Comparison of ENCODE assay signal across 8 cellular contexts in genomic region chr7:22499888-22500689, GRCh38. TPM values are rescaled to one million over a fixed set of nuclear protein-coding genes. Genes with fewer than 3 reads are reported as not detected.
DNase-seq lines count a peak whose midpoint lies in the region; ATAC-seq and TF ChIP-seq lines count a peak whose summit lies in the region.
"Not testable (repeated sequence)": the region's sequence is repeated elsewhere in the genome, so short reads cannot be mapped to it uniquely, and the experiment has no call there.

TSS of gene STEAP1B (minus strand) at chr7:22500188. CDS start at chr7:22494855, 5,333 bp downstream.

- H3K4me3 ChIP-seq in AG09309 (ENCODE audit: control insufficient read depth, low read depth, low read length) = peak within 1 kb of the TSS; percentile 51
- peak within 1 kb of the TSS; percentile 24 to 69 (median 56) for H3K4me3 ChIP-seq in dorsolateral prefrontal cortex

- ATAC-seq in GM19035 (IDR thresholded peaks at IDR 0.05; ENCODE audit: unreplicated experiment) (peak; percentile 97), HG03135 (IDR thresholded peaks at IDR 0.05; ENCODE audit: unreplicated experiment) (peak; percentile 95)
- peak; percentile 96 for ATAC-seq in activated CD8-positive, alpha-beta T cell treated with anti-CD3 and anti-CD28 coated beads for 36 hours

- not testable (repeated sequence) for H3K27me3 ChIP-seq in dorsolateral prefrontal cortex

- POLR2A ChIA-PET in activated CD8-positive, alpha-beta T cell treated with anti-CD3 and anti-CD28 coated beads for 36 hours (lab: Charles Lee) = interaction anchor here (0.6 kb wide), 1 partner anchor 254 kb away, joined by 3 read pairs; no protein-coding TSS in a partner anchor

- intact Hi-C loops in activated CD8-positive, alpha-beta T cell treated with anti-CD3 and anti-CD28 coated beads for 36 hours (cut with micrococcal nuclease); dorsolateral prefrontal cortex (cut with DNase I): not testable (repeated sequence)

- H3K9me3 Mint-ChIP-seq in activated CD8-positive, alpha-beta T cell treated with anti-CD3 and anti-CD28 coated beads for 36 hours = not testable (repeated sequence)

- not testable (repeated sequence) for H3K27ac Mint-ChIP-seq in activated CD8-positive, alpha-beta T cell treated with anti-CD3 and anti-CD28 coated beads for 36 hours

- H3K27ac ChIP-seq in dorsolateral prefrontal cortex = peak within 1 kb of the TSS in 26 of 59 donors; percentile 11 to 75 (median 59)

- not testable (repeated sequence) for H3K36me3 Mint-ChIP-seq in activated CD8-positive, alpha-beta T cell treated with anti-CD3 and anti-CD28 coated beads for 36 hours (ENCODE audit: low read depth)

- H3K27me3 Mint-ChIP-seq in activated CD8-positive, alpha-beta T cell treated with anti-CD3 and anti-CD28 coated beads for 36 hours = peaks cover 16% of the 10 kb centered on the region

- CTCF ChIA-PET in activated CD8-positive, alpha-beta T cell treated with anti-CD3 and anti-CD28 coated beads for 36 hours (lab: Charles Lee) = interaction anchor here (0.7 to 1.6 kb wide), 6 partner anchors 26 to 417 kb away, joined by 3 to 13 read pairs (median 4); partner anchors contain the start of gene IL6

- TF ChIP-seq CTCF in AG09309 (IDR thresholded peaks at IDR 0.05; ENCODE audit: control insufficient read depth, insufficient read depth, low read depth, low read length, missing control alignments) = peak; percentile 83
- peak; percentile 71 for TF ChIP-seq CTCF in activated CD8-positive, alpha-beta T cell treated with anti-CD3 and anti-CD28 coated beads for 36 hours (IDR thresholded peaks at IDR 0.05)
- peak; percentile 43 to 90 (median 82) for TF ChIP-seq CTCF in dorsolateral prefrontal cortex (IDR thresholded peaks at IDR 0.05 in 54 of 56, conservative IDR thresholded peaks at IDR 0.05 in 2 of 56; ENCODE audit: low read depth in 1 of 56, partially characterized antibody in 56 of 56)

- peak; percentile 52 for DNase-seq in AG09309 (ENCODE audit: low read depth)
- DNase-seq in NCI-H510A (lab: John Stamatoyannopoulos, UW) = peak; percentile 56
- DNase-seq in activated CD8-positive, alpha-beta T cell treated with anti-CD3 and anti-CD28 coated beads for 36 hours = peak; percentile 89
- peak; percentile 68 to 91 (median 86) for DNase-seq in dorsolateral prefrontal cortex
- peak; percentile 95 for DNase-seq in left kidney (ENCODE audit: low read depth, low spot score)
- peak; percentile 54 to 77 for DNase-seq in stimulated activated CD4-positive, alpha-beta T cell treated with anti-CD3 and anti-CD28 coated beads, Interleukin-1b, Interleukin-23, amount 100 ng/mL, for 1 hour (ENCODE audit: low read depth in 2 of 2)

- H3K4me3 Mint-ChIP-seq in activated CD8-positive, alpha-beta T cell treated with anti-CD3 and anti-CD28 coated beads for 36 hours = not testable (repeated sequence)

- not testable (repeated sequence) for H3K4me1 Mint-ChIP-seq in activated CD8-positive, alpha-beta T cell treated with anti-CD3 and anti-CD28 coated beads for 36 hours (ENCODE audit: low read depth)

RNA-seq across cellular contexts. Expression of gene STEAP1B, which starts in this region (rescaled TPM):
- not detected for total RNA-seq in activated CD8-positive, alpha-beta T cell treated with anti-CD3 and anti-CD28 coated beads for 36 hours
- 10 to 100 TPM in 29 of 120 experiments, 1 to 10 TPM in 91; 2.0 to 18.9 (median 7.7) TPM for total RNA-seq in dorsolateral prefrontal cortex

Comparison
In these comparisons a context has a peak if more than half of its experiments do, and no peak if none do; other contexts are left out.
1. Peak in DNase-seq and ATAC-seq in activated CD8-positive, alpha-beta T cell treated with anti-CD3 and anti-CD28 coated beads for 36 hours; RNA of the gene not detected or under 1 TPM.